ENCODE assay signal across 8 cellular contexts in genomic region chr2:179264238-179265081, GRCh38.
DNase-seq lines count a peak whose midpoint lies in the region; ATAC-seq and TF ChIP-seq lines count a peak whose summit lies in the region.

TSS of gene SESTD1 (minus strand) at chr2:179264832. CDS start at chr2:179191841, 72,991 bp downstream.

- ATAC-seq in HG02623 (IDR thresholded peaks at IDR 0.05; ENCODE audit: unreplicated experiment), result peak; percentile 55

- DNase-seq in DMS79 treated with DMSO at 0.1 percent for 48 hours (lab: John Stamatoyannopoulos, UW), result peak; percentile 38
- no peak for DNase-seq in DMS79 (lab: John Stamatoyannopoulos, UW)
- peak; percentile 69 for DNase-seq in NCI-H146 (lab: John Stamatoyannopoulos, UW)
- DNase-seq in activated CD4-positive, alpha-beta T cell treated with anti-CD3 and anti-CD28 coated beads for 1 hour, result peak; percentile 28
- peak; percentile 34 for DNase-seq in choroid plexus epithelial cell (ENCODE audit: low read depth)
- peak; percentile 92 for DNase-seq in left kidney (ENCODE audit: low read depth, low spot score)
- DNase-seq in stimulated activated CD4-positive, alpha-beta T cell treated with anti-CD3 and anti-CD28 coated beads, Interleukin-1b, Interleukin-23, amount 100 ng/mL, for 48 hours, result peak; percentile 33

- peak within 1 kb of the TSS; percentile 86 for H3K4me3 ChIP-seq in choroid plexus epithelial cell (ENCODE audit: low read depth, low read length)

- no peak for TF ChIP-seq CTCF in choroid plexus epithelial cell (conservative IDR thresholded peaks at IDR 0.05; ENCODE audit: low read depth, low read length)
